In genomic region chr11:13669544-13670488, GRCh38 we compare ENCODE assay signal across 8 cellular contexts. TPM values are rescaled to one million over a fixed set of nuclear protein-coding genes. Genes with fewer than 3 reads are reported as not detected.
DNase-seq lines count a peak whose midpoint lies in the region; ATAC-seq and TF ChIP-seq lines count a peak whose summit lies in the region.

No MANE protein-coding gene starts in this region.

- POLR2A ChIA-PET in CD8-positive, alpha-beta T cell (lab: Charles Lee) = no interaction called here
- POLR2A ChIA-PET in naive thymus-derived CD4-positive, alpha-beta T cell (lab: Charles Lee) = interaction anchor here (0.9 kb wide), 1 partner anchor 10 kb away, joined by 3 read pairs; no protein-coding TSS in a partner anchor

- H3K9me3 Mint-ChIP-seq in CD8-positive, alpha-beta T cell = no peaks in the 10 kb centered on the region
- H3K9me3 Mint-ChIP-seq in naive thymus-derived CD4-positive, alpha-beta T cell = no peaks in the 10 kb centered on the region

- peak overlapping the region; percentile 93 for H3K27ac Mint-ChIP-seq in CD8-positive, alpha-beta T cell
- H3K27ac Mint-ChIP-seq in naive thymus-derived CD4-positive, alpha-beta T cell = peak overlapping the region; percentile 69 to 96 (median 91)

- H3K27ac ChIP-seq in CD8-positive, alpha-beta T cell (ENCODE audit: low read depth, low read length) = peak overlapping the region; percentile 66
- H3K27ac ChIP-seq in naive thymus-derived CD4-positive, alpha-beta T cell (ENCODE audit: low read depth, low read length) = peak overlapping the region; percentile 69

- TF ChIP-seq CTCF in CD8-positive, alpha-beta T cell (IDR thresholded peaks at IDR 0.05) = no peak

- no peaks in the 10 kb centered on the region for H3K36me3 ChIP-seq in CD8-positive, alpha-beta T cell (ENCODE audit: insufficient read depth, low read length)
- no peaks in the 10 kb centered on the region; the same call in 1 of the 2 replicates for H3K36me3 ChIP-seq in MG63
- H3K36me3 ChIP-seq in naive thymus-derived CD4-positive, alpha-beta T cell (ENCODE audit: control insufficient read depth in 2 of 3, insufficient read depth in 3 of 3, low read length in 3 of 3) = no peaks in the 10 kb centered on the region

- no peaks in the 10 kb centered on the region for H3K27me3 ChIP-seq in CD8-positive, alpha-beta T cell (ENCODE audit: insufficient read depth, low read length)
- no peaks in the 10 kb centered on the region for H3K27me3 ChIP-seq in MG63
- no peaks in the 10 kb centered on the region for H3K27me3 ChIP-seq in naive thymus-derived CD4-positive, alpha-beta T cell (ENCODE audit: control insufficient read depth in 2 of 2, insufficient read depth in 2 of 2, low read length in 2 of 2)

- peak overlapping the region; percentile 96 for H3K4me3 Mint-ChIP-seq in CD8-positive, alpha-beta T cell
- H3K4me3 Mint-ChIP-seq in naive thymus-derived CD4-positive, alpha-beta T cell = peak overlapping the region; percentile 89 to 96 (median 94)

- intact Hi-C loops in CD8-positive, alpha-beta T cell (cut with DNase I, micrococcal nuclease) = loop anchor here (2.0 to 10.0 kb wide), 6 partner anchors 207 to 1828 kb away; partner anchors contain the start of genes BMAL1 (in 1 of the 2), BTBD10 (in 1 of the 2), RRAS2 (in 1 of the 2) and SPON1 (in 1 of the 2)
- intact Hi-C loops in naive thymus-derived CD4-positive, alpha-beta T cell (cut with micrococcal nuclease) = loop anchor here (5.0 to 10.0 kb wide), 8 partner anchors 255 to 1828 kb away; partner anchors contain the start of genes CALCB (in 1 of the 2), CYP2R1 (in 1 of the 2), SPON1 (in 1 of the 2) and USP47 (in 1 of the 2)

- no peak for DNase-seq in CD8-positive, alpha-beta T cell
- DNase-seq in MG63 = no peak
- peak; percentile 2 for DNase-seq in central memory CD4-positive, alpha-beta T cell
- DNase-seq in naive thymus-derived CD4-positive, alpha-beta T cell = peak in 2 of 9 donors; percentile 6 to 14
- DNase-seq in A172 (ENCODE audit: low spot score) = no peak

- CTCF ChIA-PET in CD8-positive, alpha-beta T cell (lab: Charles Lee) = interaction anchor here (1.2 to 1.6 kb wide), 2 partner anchors 9 to 204 kb away, joined by 4 to 5 read pairs; no protein-coding TSS in a partner anchor
- CTCF ChIA-PET in naive thymus-derived CD4-positive, alpha-beta T cell (lab: Charles Lee) = no interaction called here

- H3K4me3 ChIP-seq in CD8-positive, alpha-beta T cell (ENCODE audit: low read depth, low read length) = peak overlapping the region; percentile 60
- peak overlapping the region; percentile 71 for H3K4me3 ChIP-seq in MG63
- peak overlapping the region; percentile 90 for H3K4me3 ChIP-seq in naive thymus-derived CD4-positive, alpha-beta T cell (ENCODE audit: low read length)

- H3K9me3 ChIP-seq in CD8-positive, alpha-beta T cell (ENCODE audit: low read length) = no peaks in the 10 kb centered on the region
- H3K9me3 ChIP-seq in MG63 = no peaks in the 10 kb centered on the region
- H3K9me3 ChIP-seq in naive thymus-derived CD4-positive, alpha-beta T cell (ENCODE audit: control insufficient read depth in 2 of 3, low read length in 3 of 3) = no peaks in the 10 kb centered on the region

- H3K4me1 ChIP-seq in CD8-positive, alpha-beta T cell (ENCODE audit: insufficient read depth, low read length) = peaks cover 14% of the 10 kb centered on the region
- peaks cover 14 to 17% of the 10 kb centered on the region in 2 donors for H3K4me1 ChIP-seq in naive thymus-derived CD4-positive, alpha-beta T cell (ENCODE audit: control insufficient read depth in 2 of 2, insufficient read depth in 2 of 2, low read length in 2 of 2)

- peaks cover 7% of the 10 kb centered on the region for H3K36me3 Mint-ChIP-seq in CD8-positive, alpha-beta T cell
- peaks cover 0 to 15% (median 3%) of the 10 kb centered on the region in 5 donors for H3K36me3 Mint-ChIP-seq in naive thymus-derived CD4-positive, alpha-beta T cell

- H3K4me1 Mint-ChIP-seq in CD8-positive, alpha-beta T cell (ENCODE audit: low read depth) = peaks cover 48% of the 10 kb centered on the region
- peaks cover 44 to 56% (median 51%) of the 10 kb centered on the region in 7 donors for H3K4me1 Mint-ChIP-seq in naive thymus-derived CD4-positive, alpha-beta T cell

- no peak for ATAC-seq in CD8-positive, alpha-beta T cell
- ATAC-seq in naive thymus-derived CD4-positive, alpha-beta T cell = no peak
- no peak for ATAC-seq in HG03045 (IDR thresholded peaks at IDR 0.05; ENCODE audit: unreplicated experiment)
- ATAC-seq in GM19452 (IDR thresholded peaks at IDR 0.05; ENCODE audit: unreplicated experiment) = no peak
- ATAC-seq in HG03135 (IDR thresholded peaks at IDR 0.05; ENCODE audit: unreplicated experiment) = no peak

- H3K27me3 Mint-ChIP-seq in CD8-positive, alpha-beta T cell (ENCODE audit: low read depth) = no peaks in the 10 kb centered on the region
- H3K27me3 Mint-ChIP-seq in naive thymus-derived CD4-positive, alpha-beta T cell = peaks cover 0 to 9% (median 5%) of the 10 kb centered on the region in 5 donors

RNA-seq across cellular contexts. Expression of gene FAR1, which starts 1.3 kb away (rescaled TPM):
- total RNA-seq in CD8-positive, alpha-beta T cell = 10 to 100 TPM; 29.8 to 34.0 TPM
- 16.2 and 45.9 TPM in 2 replicates for total RNA-seq in MG63 (2014; rRNA removed; shearing (Covaris generic); ENCODE audit: low replicate concordance)
- total RNA-seq in naive thymus-derived CD4-positive, alpha-beta T cell = 10 to 100 TPM; 31.4 to 53.7 (median 33.8) TPM
- polyA plus RNA-seq in naive thymus-derived CD4-positive, alpha-beta T cell = 10 to 100 TPM in 1 of 2 donors, 1 to 10 TPM in 1; 6.9 to 10.9 TPM
- 64.7 and 81.5 TPM in 2 replicates for total RNA-seq in A172 (2014; rRNA removed; shearing (Covaris generic))
